In genomic region chr9:137223078-137224040, GRCh38 we compare ENCODE assay signal across 8 cellular contexts. TPM values are rescaled to one million over a fixed set of nuclear protein-coding genes. Genes with fewer than 3 reads are reported as not detected.
DNase-seq lines count a peak whose midpoint lies in the region; ATAC-seq, FAIRE-seq and TF ChIP-seq lines count a peak whose summit lies in the region.

No MANE protein-coding gene starts in this region.

- peaks cover 13% of the 10 kb centered on the region for H3K4me1 Mint-ChIP-seq in Caco-2 (ENCODE audit: low read depth, unreplicated experiment)
- H3K4me1 Mint-ChIP-seq in activated CD8-positive, alpha-beta memory T cell treated with anti-CD3 and anti-CD28 coated beads, Interleukin-2, amount 10 ng/mL, durations not matched to agents 7 days and 5 days, result peaks cover 18% of the 10 kb centered on the region

- CTCF ChIA-PET in Caco-2 (lab: Charles Lee), result interaction anchor here (0.6 to 2.5 kb wide), 15 partner anchors 10 to 338 kb away, joined by 3 to 27 read pairs (median 4); partner anchors contain the start of genes SAPCD2 and TUBB4B
- CTCF ChIA-PET in activated CD8-positive, alpha-beta memory T cell treated with anti-CD3 and anti-CD28 coated beads, Interleukin-2, amount 10 ng/mL, durations not matched to agents 7 days and 5 days (lab: Charles Lee), result interaction anchor here (0.8 to 6.8 kb wide), 19 partner anchors 9 to 177 kb away, joined by 3 to 110 read pairs (median 5); partner anchors contain the start of genes ANAPC2, NPDC1, NRARP and SSNA1

- H4K8ac ChIP-seq in mesendoderm (ENCODE audit: low read depth, low read length), result peak overlapping the region; percentile 43

- peak; percentile 70 for FAIRE-seq in HTR-8/SVneo (lab: Jason Lieb, UNC)

- peaks cover 19% of the 10 kb centered on the region for H3K36me3 Mint-ChIP-seq in Caco-2 (ENCODE audit: insufficient read depth, unreplicated experiment)
- no peaks in the 10 kb centered on the region for H3K36me3 Mint-ChIP-seq in activated CD8-positive, alpha-beta memory T cell treated with anti-CD3 and anti-CD28 coated beads, Interleukin-2, amount 10 ng/mL, durations not matched to agents 7 days and 5 days

- no TSS peak for BruUV-seq in Caco-2 (replicated peaks; lab: Mats Ljungman, UMichigan)

- H3K36me3 ChIP-seq in Caco-2 (ENCODE audit: control insufficient read depth, insufficient read depth, low read length) (no peaks in the 10 kb centered on the region), endocrine pancreas (ENCODE audit: control insufficient read depth, insufficient read depth, low read length) (no peaks in the 10 kb centered on the region), mesendoderm (ENCODE audit: control insufficient read depth, insufficient read depth, low read length) (no peaks in the 10 kb centered on the region)

- no peak overlapping the region for H4K5ac ChIP-seq in mesendoderm (ENCODE audit: low read length)

- H3K56ac ChIP-seq in mesendoderm (ENCODE audit: low read length), result peak overlapping the region; percentile 92

- no peak for TF ChIP-seq CTCF in Caco-2 (IDR thresholded peaks at IDR 0.05; ENCODE audit: insufficient read depth in 1 of 2, low read depth in 1 of 2, low read length in 1 of 2, severe bottlenecking in 1 of 2, unreplicated experiment in 1 of 2)

- no CpG with 5 or more reads among the region's 68 CpGs for WGBS in mesendoderm (ENCODE audit: extremely low coverage, insufficient coverage, low lambda C conversion rate)

- H3K27ac ChIP-seq in mesendoderm (ENCODE audit: low read depth, low read length), result peak overlapping the region; percentile 73

- H3K9ac ChIP-seq in endocrine pancreas (ENCODE audit: control insufficient read depth, insufficient read depth, low read length), result peak overlapping the region; percentile 79
- H3K9ac ChIP-seq in mesendoderm (ENCODE audit: low read length), result peak overlapping the region; percentile 91

- H2AK5ac ChIP-seq in mesendoderm (ENCODE audit: low read length), result no peak overlapping the region

- peak overlapping the region; percentile 44 for H3K18ac ChIP-seq in mesendoderm (ENCODE audit: low read length)

- ATAC-seq in GM21381 (IDR thresholded peaks at IDR 0.05; ENCODE audit: unreplicated experiment), result peak; percentile 66
- peak; percentile 91 for ATAC-seq in activated CD8-positive, alpha-beta memory T cell treated with anti-CD3 and anti-CD28 coated beads, Interleukin-2, amount 10 ng/mL, durations not matched to agents 7 days and 5 days

- H3K79me1 ChIP-seq in mesendoderm (ENCODE audit: low read length), result no peaks in the 10 kb centered on the region

- H3K9me3 Mint-ChIP-seq in Caco-2 (ENCODE audit: unreplicated experiment), result no peaks in the 10 kb centered on the region
- H3K9me3 Mint-ChIP-seq in activated CD8-positive, alpha-beta memory T cell treated with anti-CD3 and anti-CD28 coated beads, Interleukin-2, amount 10 ng/mL, durations not matched to agents 7 days and 5 days (ENCODE audit: low read depth), result no peaks in the 10 kb centered on the region

- no peaks in the 10 kb centered on the region for H3K9me3 ChIP-seq in Caco-2
- H3K9me3 ChIP-seq in endocrine pancreas (ENCODE audit: control insufficient read depth, low read length), result no peaks in the 10 kb centered on the region

- peaks cover 21% of the 10 kb centered on the region for H3K4me1 ChIP-seq in Caco-2
- no peaks in the 10 kb centered on the region for H3K4me1 ChIP-seq in endocrine pancreas (ENCODE audit: control insufficient read depth, insufficient read depth, low read length)
- peaks cover 5% of the 10 kb centered on the region for H3K4me1 ChIP-seq in mesendoderm (ENCODE audit: control insufficient read depth, low read depth, low read length)

- no peak overlapping the region for H3K23ac ChIP-seq in mesendoderm (ENCODE audit: low read length)

- H2BK15ac ChIP-seq in mesendoderm (replicated peaks; ENCODE audit: low read depth), result no peak overlapping the region

- intact Hi-C loops in Caco-2 (cut with micrococcal nuclease; ENCODE audit: unreplicated experiment), result loop anchor here (2.0 kb wide), 1 partner anchor 17 kb away; the partner anchor contains the start of gene TUBB4B

- H3K79me2 ChIP-seq in mesendoderm (ENCODE audit: control insufficient read depth, insufficient read depth, low read length), result no peaks in the 10 kb centered on the region

- no peak overlapping the region for H3K27ac Mint-ChIP-seq in Caco-2 (ENCODE audit: unreplicated experiment)
- H3K27ac Mint-ChIP-seq in activated CD8-positive, alpha-beta memory T cell treated with anti-CD3 and anti-CD28 coated beads, Interleukin-2, amount 10 ng/mL, durations not matched to agents 7 days and 5 days, result peak overlapping the region; percentile 72

- H2BK5ac ChIP-seq in mesendoderm (ENCODE audit: low read length), result no peak overlapping the region

- DNase-seq in Caco-2 (peak; percentile 97 to 99), HTR-8/SVneo (ENCODE audit: insufficient read length, low spot score) (peak; percentile 91), NOMO-1 treated with DMSO at 0.1 percent for 48 hours (lab: John Stamatoyannopoulos, UW; ENCODE audit: unreplicated experiment) (peak; percentile 99), mesendoderm (peak; percentile 98)
- DNase-seq in activated CD8-positive, alpha-beta memory T cell treated with anti-CD3 and anti-CD28 coated beads, Interleukin-2, amount 10 ng/mL, durations not matched to agents 7 days and 5 days, result peak; percentile 99
- peak; percentile 96 for DNase-seq in stimulated activated CD8-positive, alpha-beta memory T cell treated with anti-CD3 and anti-CD28 coated beads, Interleukin-12 subunit alpha, Interleukin-12 subunit beta, amount 100 ng/mL, for 4 hours (ENCODE audit: low read depth)

- peak overlapping the region; percentile 69 for H3K4me3 ChIP-seq in Caco-2 (ENCODE audit: low read depth, low read length)
- no peak overlapping the region for H3K4me3 ChIP-seq in endocrine pancreas (ENCODE audit: control insufficient read depth, insufficient read depth, low read length)
- H3K4me3 ChIP-seq in mesendoderm (ENCODE audit: low read length), result peak overlapping the region; percentile 87

- peak overlapping the region; percentile 85 for H3K4me3 Mint-ChIP-seq in Caco-2 (ENCODE audit: unreplicated experiment)
- H3K4me3 Mint-ChIP-seq in activated CD8-positive, alpha-beta memory T cell treated with anti-CD3 and anti-CD28 coated beads, Interleukin-2, amount 10 ng/mL, durations not matched to agents 7 days and 5 days, result peak overlapping the region; percentile 72

- H3K27me3 Mint-ChIP-seq in Caco-2 (ENCODE audit: insufficient read depth, unreplicated experiment), result no peaks in the 10 kb centered on the region
- no peaks in the 10 kb centered on the region for H3K27me3 Mint-ChIP-seq in activated CD8-positive, alpha-beta memory T cell treated with anti-CD3 and anti-CD28 coated beads, Interleukin-2, amount 10 ng/mL, durations not matched to agents 7 days and 5 days

- peak overlapping the region; percentile 76 for H3K4ac ChIP-seq in mesendoderm (ENCODE audit: low read depth, low read length)

- peak overlapping the region; percentile 87 for H3K4me2 ChIP-seq in mesendoderm (ENCODE audit: low read length)

- H3K27me3 ChIP-seq in Caco-2 (replicated peaks; ENCODE audit: control insufficient read depth, insufficient read depth, low read length) (no peaks in the 10 kb centered on the region), endocrine pancreas (ENCODE audit: control insufficient read depth, insufficient read depth, low read length) (peaks cover 2% of the 10 kb centered on the region), mesendoderm (ENCODE audit: insufficient read depth, low read length, poor library complexity) (peaks cover 2% of the 10 kb centered on the region)

- POLR2A ChIA-PET in Caco-2 (lab: Charles Lee), result interaction anchor here (0.6 to 3.3 kb wide), 9 partner anchors 8 to 212 kb away, joined by 3 to 27 read pairs (median 7); partner anchors contain the start of genes ANAPC2, NELFB, SLC34A3 and SSNA1

- no peak overlapping the region for H2BK120ac ChIP-seq in mesendoderm (ENCODE audit: low read depth, low read length)

RNA-seq across cellular contexts. Expression of gene RNF208, which starts 1.3 kb away (rescaled TPM):
- 6.3 and 6.5 TPM in 2 replicates for total RNA-seq in Caco-2 (2022)
- total RNA-seq in activated CD8-positive, alpha-beta memory T cell treated with anti-CD3 and anti-CD28 coated beads, Interleukin-2, amount 10 ng/mL, durations not matched to agents 7 days and 5 days, result 1 to 10 TPM; 2.9 to 3.0 TPM
- polyA plus RNA-seq in mesendoderm (2013, experiment 1 of 2), result 3.2 TPM
- 3.7 TPM for polyA plus RNA-seq in mesendoderm (2013, experiment 2 of 2)

RNA-seq across cellular contexts. Expression of gene CYSRT1, which starts 1.6 kb away (rescaled TPM):
- total RNA-seq in Caco-2 (2022), result 1.7 and 1.8 TPM in 2 replicates
- under 1 TPM; 0.53 to 0.89 TPM for total RNA-seq in activated CD8-positive, alpha-beta memory T cell treated with anti-CD3 and anti-CD28 coated beads, Interleukin-2, amount 10 ng/mL, durations not matched to agents 7 days and 5 days
- 0.60 TPM for polyA plus RNA-seq in mesendoderm (2013, experiment 1 of 2)
- polyA plus RNA-seq in mesendoderm (2013, experiment 2 of 2), result 0.46 TPM

RNA-seq across cellular contexts. Expression of gene RNF224, which starts 3.9 kb away (rescaled TPM):
- 0.27 TPM in 1 of 2 replicates, not detected in the other for total RNA-seq in Caco-2 (2022)
- not detected for total RNA-seq in activated CD8-positive, alpha-beta memory T cell treated with anti-CD3 and anti-CD28 coated beads, Interleukin-2, amount 10 ng/mL, durations not matched to agents 7 days and 5 days
- polyA plus RNA-seq in mesendoderm (2013, experiment 1 of 2), result not detected
- polyA plus RNA-seq in mesendoderm (2013, experiment 2 of 2), result not detected

RNA-seq across cellular contexts. Expression of gene SLC34A3, which starts 7.3 kb away (rescaled TPM):
- total RNA-seq in Caco-2 (2022), result 0.19 TPM in 1 of 2 replicates, not detected in the other
- not detected for total RNA-seq in activated CD8-positive, alpha-beta memory T cell treated with anti-CD3 and anti-CD28 coated beads, Interleukin-2, amount 10 ng/mL, durations not matched to agents 7 days and 5 days
- polyA plus RNA-seq in mesendoderm (2013, experiment 1 of 2), result 0.03 TPM
- polyA plus RNA-seq in mesendoderm (2013, experiment 2 of 2), result 0.01 TPM

RNA-seq across cellular contexts. Expression of gene TUBB4B, which starts 17.7 kb away (rescaled TPM):
- 481 and 487 TPM in 2 replicates for total RNA-seq in Caco-2 (2022)
- 100 to 1,000 TPM; 353 to 375 TPM for total RNA-seq in activated CD8-positive, alpha-beta memory T cell treated with anti-CD3 and anti-CD28 coated beads, Interleukin-2, amount 10 ng/mL, durations not matched to agents 7 days and 5 days
- polyA plus RNA-seq in mesendoderm (2013, experiment 1 of 2), result 288 TPM
- 285 TPM for polyA plus RNA-seq in mesendoderm (2013, experiment 2 of 2)
